In the genomic region with DNA sequence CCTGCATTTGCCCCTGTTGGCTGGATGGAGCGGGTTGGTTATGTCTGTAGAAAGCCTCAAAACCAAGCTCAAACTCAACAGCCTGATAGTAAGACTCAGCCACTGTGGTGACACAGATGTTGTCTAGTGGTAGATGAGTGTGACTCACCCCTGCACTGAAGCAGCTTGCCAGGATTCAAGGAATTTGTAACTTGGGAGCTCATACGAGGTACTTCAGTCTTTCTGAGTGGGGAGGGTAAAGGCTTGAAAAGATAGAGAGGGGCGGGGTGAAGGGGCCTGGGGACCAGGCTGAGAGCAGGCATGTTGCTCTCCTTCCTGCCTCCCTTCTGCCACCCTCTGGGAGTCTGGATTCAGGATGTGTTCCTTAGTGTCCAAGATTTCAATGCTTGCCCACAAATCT, we compare ENCODE assay signal across 10 cellular contexts. TPM values are rescaled to one million over a fixed set of nuclear protein-coding genes. Genes with fewer than 3 reads are reported as not detected.
A peak's percentile ranks its signal among the peaks of the same experiment; 100 is the strongest.
DNase-seq lines count a peak whose midpoint lies in the region; ATAC-seq and TF ChIP-seq lines count a peak whose summit lies in the region.
"Had no signal": no experiment of that assay in that cellular context is flagged by ENCODE, and none has a peak within 500 bp of the region (broad histone marks: within the 10 kb centered on the region; RNA-seq: fewer than 3 reads in every experiment).

No MANE protein-coding gene starts in this region.

- H3K79me1 ChIP-seq in mesenchymal stem cell (replicated peaks; ENCODE audit: low read length, poor library complexity, severe bottlenecking), result no peaks in the 10 kb centered on the region

- H3K4ac ChIP-seq in mesenchymal stem cell (ENCODE audit: low read depth in 1 of 2, low read length in 2 of 2), result no peak overlapping the region

- peaks cover 48% of the 10 kb centered on the region for H3K4me1 ChIP-seq in mesenchymal stem cell (ENCODE audit: control insufficient read depth, insufficient read depth, low read depth, low read length)

- H2AFZ ChIP-seq in mesenchymal stem cell (ENCODE audit: low read depth, low read length), result no peak overlapping the region

- H2BK15ac ChIP-seq in mesenchymal stem cell (ENCODE audit: low read depth, poor library complexity, severe bottlenecking), result no peak overlapping the region

- DNase-seq in AG08395 (ENCODE audit: low spot score), result peak; percentile 95
- peak; percentile 83 for DNase-seq in M059J (ENCODE audit: low read depth)
- peak; percentile 82 for DNase-seq in choroid plexus epithelial cell (ENCODE audit: low read depth)
- DNase-seq in mesenchymal stem cell, result peak; percentile 86
- no peak for DNase-seq in stimulated activated CD4-positive, alpha-beta T cell treated with anti-CD3 and anti-CD28 coated beads, Interleukin-12 subunit alpha, Interleukin-12 subunit beta, amount 100 ng/mL, for 4 hours
- DNase-seq in GM13977 (ENCODE audit: low spot score), result no peak
- DNase-seq in T-helper 9 cell, result no peak
- DNase-seq: CD8-positive, alpha-beta T cell; T-cell had no signal

- H3K27ac ChIP-seq in mesenchymal stem cell (ENCODE audit: low read length, poor library complexity, severe bottlenecking), result peak overlapping the region; percentile 57

- peaks cover 21 to 29% of the 10 kb centered on the region in 2 experiments for H3K36me3 ChIP-seq in mesenchymal stem cell (ENCODE audit: control insufficient read depth in 1 of 2, insufficient read depth in 2 of 2, low read depth in 1 of 2, low read length in 2 of 2)

- no peak overlapping the region for H4K91ac ChIP-seq in mesenchymal stem cell (ENCODE audit: low read length)

- peak overlapping the region; percentile 23 for H3K9ac ChIP-seq in mesenchymal stem cell (ENCODE audit: low read length)

- H2BK120ac ChIP-seq in mesenchymal stem cell (ENCODE audit: low read depth, low read length), result no peak overlapping the region

- H2BK12ac ChIP-seq in mesenchymal stem cell (ENCODE audit: low read length in 2 of 2), result no peak overlapping the region

- no peaks in the 10 kb centered on the region for H3K27me3 ChIP-seq in mesenchymal stem cell (ENCODE audit: control insufficient read depth in 1 of 2, insufficient read depth in 1 of 2, low read length in 2 of 2)

- H3K14ac ChIP-seq in mesenchymal stem cell (ENCODE audit: low read length in 2 of 2), result no peak overlapping the region

- H3K9me3 ChIP-seq in mesenchymal stem cell (ENCODE audit: control insufficient read depth, low read length), result no peaks in the 10 kb centered on the region

- WGBS in mesenchymal stem cell, result 26% methylated on average over 2 of the region's 3 CpGs

- no peak overlapping the region for H3K4me3 ChIP-seq in choroid plexus epithelial cell (ENCODE audit: low read depth, low read length)
- H3K4me3 ChIP-seq in mesenchymal stem cell (ENCODE audit: insufficient read depth in 1 of 2, low read depth in 1 of 2, low read length in 2 of 2), result no peak overlapping the region

- ATAC-seq in GM18907 (IDR thresholded peaks at IDR 0.05; ENCODE audit: unreplicated experiment), result no peak
- ATAC-seq: CD8-positive, alpha-beta T cell; T-cell had no signal

- TF ChIP-seq CTCF in choroid plexus epithelial cell (conservative IDR thresholded peaks at IDR 0.05; ENCODE audit: low read depth, low read length), result no peak
- TF ChIP-seq CTCF in GM13977 (IDR thresholded peaks at IDR 0.05; ENCODE audit: extremely low read depth, insufficient read depth, missing control alignments), result no peak

- no peak overlapping the region for H2BK5ac ChIP-seq in mesenchymal stem cell (ENCODE audit: low read depth, low read length, poor library complexity, severe bottlenecking)

- in situ Hi-C loops in GM13977 (cut with MboI; ENCODE audit: low pct_unique_long_range_greater_than_20kb, low sequenced_read_pairs, unreplicated experiment), result no loop called here

- H4K8ac ChIP-seq in mesenchymal stem cell (ENCODE audit: low read length), result no peak overlapping the region

- H3K4me2 ChIP-seq in mesenchymal stem cell (ENCODE audit: low read length, poor library complexity, severe bottlenecking), result no peak overlapping the region

- peak overlapping the region; percentile 84 for H2AK5ac ChIP-seq in mesenchymal stem cell (ENCODE audit: low read length, severe bottlenecking)

- H3K18ac ChIP-seq in mesenchymal stem cell (ENCODE audit: low read depth in 1 of 2, low read length in 2 of 2), result no peak overlapping the region

- H3K23ac ChIP-seq in mesenchymal stem cell (ENCODE audit: low read length in 2 of 2), result no peak overlapping the region

RNA-seq across cellular contexts. Expression of a gene that starts 22.9 kb away (rescaled TPM):
- 0.62 and 0.74 TPM in 2 replicates for total RNA-seq in M059J (2014; rRNA removed; shearing (Covaris generic))
- 1.0 TPM for polyA plus RNA-seq in mesenchymal stem cell (2013, experiment 1 of 2)
- 0.86 TPM for polyA plus RNA-seq in mesenchymal stem cell (2013, experiment 2 of 2)

Comparison
In these comparisons a context has a peak if more than half of its experiments do, and no peak if none do; other contexts are left out.
1. DNase-seq: peak in AG08395 (single experiment), M059J (single experiment), choroid plexus epithelial cell (single experiment) and mesenchymal stem cell (single experiment); none in stimulated activated CD4-positive, alpha-beta T cell treated with anti-CD3 and anti-CD28 coated beads, Interleukin-12 subunit alpha, Interleukin-12 subunit beta, amount 100 ng/mL, for 4 hours (single experiment), GM13977 (single experiment) and T-helper 9 cell (single experiment).